In genomic region chr22:39117585-39118191, GRCh38 we compare ENCODE assay signal across 1 cellular context.
TF ChIP-seq lines count a peak whose summit lies in the region.

No MANE protein-coding gene starts in this region.

TF ChIP-seq in SK-N-SH, 30 proteins besides CTCF, POLR2A, EP300 and RAD21 (continued from another document):
- TF ChIP-seq REST (IDR thresholded peaks at IDR 0.05; ENCODE audit: low read depth, low read length) (no peak), JUND (IDR thresholded peaks at IDR 0.05) (no peak)
